ENCODE assay signal across 14 cellular contexts in genomic region chr20:15332711-15333160, GRCh38.
DNase-seq lines count a peak whose midpoint lies in the region; ATAC-seq lines count a peak whose summit lies in the region.
"Had no signal": no experiment of that assay in that cellular context is flagged by ENCODE, and none has a peak within 500 bp of the region (broad histone marks: within the 10 kb centered on the region; RNA-seq: fewer than 3 reads in every experiment).

No MANE protein-coding gene starts in this region.

- DNase-seq in GOT3 (lab: John Stamatoyannopoulos, UW) (no peak), NCI-H146 treated with DMSO at 0.1 percent for 48 hours (lab: John Stamatoyannopoulos, UW; ENCODE audit: unreplicated experiment) (no peak), AG20443 (ENCODE audit: low spot score) (no peak)
- DNase-seq in activated CD4-positive, alpha-beta memory T cell treated with anti-CD3 and anti-CD28 coated beads, Interleukin-2, amount 10 ng/mL, durations not matched to agents 7 days and 5 days: no peak
- DNase-seq: BE2C; dermis blood vessel endothelial cell; naive thymus-derived CD8-positive, alpha-beta T cell; NCI-H345; RPMI8226; transverse colon had no signal

- H3K9me3 Mint-ChIP-seq in activated CD4-positive, alpha-beta memory T cell treated with anti-CD3 and anti-CD28 coated beads, Interleukin-2, amount 10 ng/mL, durations not matched to agents 7 days and 5 days: peaks cover 10% of the 10 kb centered on the region

- ATAC-seq in GM18499 (IDR thresholded peaks at IDR 0.05; ENCODE audit: insufficient read depth, unreplicated experiment): peak; percentile 92
- ATAC-seq in GM19463 (IDR thresholded peaks at IDR 0.05; ENCODE audit: unreplicated experiment): peak; percentile 62
- ATAC-seq in HG02870 (IDR thresholded peaks at IDR 0.05; ENCODE audit: unreplicated experiment): peak; percentile 78
- ATAC-seq in HG03460 (IDR thresholded peaks at IDR 0.05; ENCODE audit: unreplicated experiment): peak; percentile 88
- ATAC-seq: naive thymus-derived CD8-positive, alpha-beta T cell had no signal

- POLR2A ChIA-PET in activated CD4-positive, alpha-beta memory T cell treated with anti-CD3 and anti-CD28 coated beads, Interleukin-2, amount 10 ng/mL, durations not matched to agents 7 days and 5 days (lab: Charles Lee): no interaction called here

- no peaks in the 10 kb centered on the region for H3K4me1 Mint-ChIP-seq in activated CD4-positive, alpha-beta memory T cell treated with anti-CD3 and anti-CD28 coated beads, Interleukin-2, amount 10 ng/mL, durations not matched to agents 7 days and 5 days
- H3K4me1 Mint-ChIP-seq: naive thymus-derived CD8-positive, alpha-beta T cell had no signal

- CTCF ChIA-PET in activated CD4-positive, alpha-beta memory T cell treated with anti-CD3 and anti-CD28 coated beads, Interleukin-2, amount 10 ng/mL, durations not matched to agents 7 days and 5 days (lab: Charles Lee): no interaction called here

- H3K4me3 Mint-ChIP-seq in activated CD4-positive, alpha-beta memory T cell treated with anti-CD3 and anti-CD28 coated beads, Interleukin-2, amount 10 ng/mL, durations not matched to agents 7 days and 5 days: no peak overlapping the region
- H3K4me3 Mint-ChIP-seq: naive thymus-derived CD8-positive, alpha-beta T cell had no signal

- no peaks in the 10 kb centered on the region for H3K27me3 Mint-ChIP-seq in activated CD4-positive, alpha-beta memory T cell treated with anti-CD3 and anti-CD28 coated beads, Interleukin-2, amount 10 ng/mL, durations not matched to agents 7 days and 5 days
- H3K27me3 Mint-ChIP-seq: naive thymus-derived CD8-positive, alpha-beta T cell had no signal

- H3K27ac Mint-ChIP-seq in activated CD4-positive, alpha-beta memory T cell treated with anti-CD3 and anti-CD28 coated beads, Interleukin-2, amount 10 ng/mL, durations not matched to agents 7 days and 5 days: no peak overlapping the region
- H3K27ac Mint-ChIP-seq: naive thymus-derived CD8-positive, alpha-beta T cell had no signal

- H3K36me3 Mint-ChIP-seq in activated CD4-positive, alpha-beta memory T cell treated with anti-CD3 and anti-CD28 coated beads, Interleukin-2, amount 10 ng/mL, durations not matched to agents 7 days and 5 days (ENCODE audit: low read depth): no peaks in the 10 kb centered on the region
- H3K36me3 Mint-ChIP-seq: naive thymus-derived CD8-positive, alpha-beta T cell had no signal
